Comparison of ENCODE assay signal across 8 cellular contexts in genomic region chr14:69574266-69574953, GRCh38. TPM values are rescaled to one million over a fixed set of nuclear protein-coding genes. Genes with fewer than 3 reads are reported as not detected.
DNase-seq lines count a peak whose midpoint lies in the region; ATAC-seq and TF ChIP-seq lines count a peak whose summit lies in the region.

CCDC177 (minus strand) TSS chr14:69574871; CDS start chr14:69573622, 1,249 bp downstream.

- no peak within 1 kb of the TSS for H2AFZ ChIP-seq in neural progenitor cell (replicated peaks)

- peaks cover 26% of the 10 kb centered on the region for H3K79me2 ChIP-seq in neural progenitor cell (ENCODE audit: low read depth)

- H3K27ac Mint-ChIP-seq in CD14-positive monocyte, result peak within 1 kb of the TSS in 3 of 7 donors; percentile 17 to 73 (median 52)
- no peak within 1 kb of the TSS for H3K27ac Mint-ChIP-seq in activated T-cell treated with anti-CD3 and anti-CD28 coated beads, Interleukin-2, amount 50 U/mL, for 72 hours
- H3K27ac Mint-ChIP-seq in neural progenitor cell, result peak within 1 kb of the TSS; percentile 99

- H3K4me2 ChIP-seq in neural progenitor cell, result peak within 1 kb of the TSS; percentile 94

- 1 to 3% (median 1%) methylated on average over 39 to 52 of the region's 52 CpGs for WGBS in stomach, 5 donors

- peak within 1 kb of the TSS; percentile 37 to 86 for H3K4me3 Mint-ChIP-seq in CD14-positive monocyte
- peak within 1 kb of the TSS; percentile 82 to 99 for H3K4me3 Mint-ChIP-seq in activated T-cell treated with anti-CD3 and anti-CD28 coated beads, Interleukin-2, amount 50 U/mL, for 72 hours
- peak within 1 kb of the TSS; percentile 99 for H3K4me3 Mint-ChIP-seq in neural progenitor cell

- TF ChIP-seq POLR2A in stomach (IDR thresholded peaks at IDR 0.05), result no peak

- H3K4me1 ChIP-seq in NT2/D1 (ENCODE audit: insufficient read depth, insufficient read length) (peaks cover 9% of the 10 kb centered on the region), neural progenitor cell (peaks cover 8% of the 10 kb centered on the region), stomach (peaks cover 34 to 40% (median 36%) of the 10 kb centered on the region in 4 donors)

- H3K36me3 Mint-ChIP-seq in CD14-positive monocyte (peaks cover 0 to 2% of the 10 kb centered on the region in 2 donors), neural progenitor cell (peaks cover 14% of the 10 kb centered on the region)
- H3K36me3 Mint-ChIP-seq in activated T-cell treated with anti-CD3 and anti-CD28 coated beads, Interleukin-2, amount 50 U/mL, for 72 hours (ENCODE audit: insufficient read depth in 2 of 2), result no peaks in the 10 kb centered on the region

- peak within 1 kb of the TSS; percentile 43 for H3K4me3 ChIP-seq in NT2/D1 (ENCODE audit: insufficient read length, low read depth)
- H3K4me3 ChIP-seq in fibroblast of mammary gland (ENCODE audit: control insufficient read depth, low read depth, low read length), result no peak within 1 kb of the TSS
- H3K4me3 ChIP-seq in neural progenitor cell, result peak within 1 kb of the TSS; percentile 65
- peak within 1 kb of the TSS; percentile 21 to 44 (median 32) for H3K4me3 ChIP-seq in stomach

- no peak for TF ChIP-seq EP300 in stomach (IDR thresholded peaks at IDR 0.05)

- H3K9me3 ChIP-seq in NT2/D1 (ENCODE audit: insufficient read depth, low read length), result no peaks in the 10 kb centered on the region; the same call in 1 of the 2 replicates
- H3K9me3 ChIP-seq in neural progenitor cell (ENCODE audit: low read depth), result no peaks in the 10 kb centered on the region
- H3K9me3 ChIP-seq in stomach, result no peaks in the 10 kb centered on the region

- H3K4me1 Mint-ChIP-seq in CD14-positive monocyte (peaks cover 13% of the 10 kb centered on the region), neural progenitor cell (peaks cover 11% of the 10 kb centered on the region)
- H3K4me1 Mint-ChIP-seq in activated T-cell treated with anti-CD3 and anti-CD28 coated beads, Interleukin-2, amount 50 U/mL, for 72 hours (ENCODE audit: low read depth), result peaks cover 12% of the 10 kb centered on the region

- H3F3A ChIP-seq in neural progenitor cell (ENCODE audit: low read depth), result peaks cover 41% of the 10 kb centered on the region

- H3K27me3 ChIP-seq in NT2/D1 (ENCODE audit: insufficient read depth, insufficient read length) (peaks cover 34% of the 10 kb centered on the region), neural progenitor cell (no peaks in the 10 kb centered on the region), stomach (peaks cover 17 to 93% (median 63%) of the 10 kb centered on the region in 3 donors)

- H4K20me1 ChIP-seq in neural progenitor cell (ENCODE audit: low read depth), result no peaks in the 10 kb centered on the region

- peaks cover 0 to 11% (median 5%) of the 10 kb centered on the region in 7 donors for H3K9me3 Mint-ChIP-seq in CD14-positive monocyte
- no peaks in the 10 kb centered on the region for H3K9me3 Mint-ChIP-seq in activated T-cell treated with anti-CD3 and anti-CD28 coated beads, Interleukin-2, amount 50 U/mL, for 72 hours
- H3K9me3 Mint-ChIP-seq in neural progenitor cell, result peaks cover 8% of the 10 kb centered on the region

- peak; percentile 92 for TF ChIP-seq CTCF in CD14-positive monocyte (IDR thresholded peaks at IDR 0.05)
- peak; percentile 97 for TF ChIP-seq CTCF in fibroblast of mammary gland (conservative IDR thresholded peaks at IDR 0.05; ENCODE audit: control insufficient read depth, insufficient read depth, low read depth, low read length)
- peak; percentile 84 for TF ChIP-seq CTCF in neural progenitor cell (IDR thresholded peaks at IDR 0.05)
- TF ChIP-seq CTCF in stomach (IDR thresholded peaks at IDR 0.05), result peak in 5 of 7 experiments; percentile 50 to 83 (median 68)

- H3K27me3 Mint-ChIP-seq in CD14-positive monocyte (ENCODE audit: low read depth in 3 of 3) (peaks cover 72 to 92% (median 81%) of the 10 kb centered on the region in 3 donors), neural progenitor cell (ENCODE audit: insufficient read depth, low read depth) (peaks cover 3% of the 10 kb centered on the region)
- peaks cover 54% of the 10 kb centered on the region for H3K27me3 Mint-ChIP-seq in activated T-cell treated with anti-CD3 and anti-CD28 coated beads, Interleukin-2, amount 50 U/mL, for 72 hours (ENCODE audit: low read depth)

- H3K27ac ChIP-seq in neural progenitor cell (peak within 1 kb of the TSS; percentile 100), stomach (no peak within 1 kb of the TSS)

- H3K36me3 ChIP-seq in NT2/D1 (ENCODE audit: insufficient read depth, insufficient read length, low read length), result no peaks in the 10 kb centered on the region
- peaks cover 15% of the 10 kb centered on the region for H3K36me3 ChIP-seq in neural progenitor cell
- H3K36me3 ChIP-seq in stomach, result no peaks in the 10 kb centered on the region

- ATAC-seq in HG03354 (IDR thresholded peaks at IDR 0.05; ENCODE audit: poor library complexity, severe bottlenecking, unreplicated experiment) (peak; percentile 53), GM18858 (IDR thresholded peaks at IDR 0.05; ENCODE audit: unreplicated experiment) (no peak)
- ATAC-seq in activated T-cell treated with anti-CD3 and anti-CD28 coated beads, Interleukin-2, amount 50 U/mL, for 72 hours (replicated peaks in 1 of 2), result peak; percentile 82 to 86

- intact Hi-C loops in CD14-positive monocyte (cut with micrococcal nuclease) (loop anchor here (5.0 to 10.0 kb wide), 2 partner anchors 42 to 330 kb away; no protein-coding TSS in a partner anchor), stomach (cut with DNase I; ENCODE audit: low total_unique reads) (no loop called here)

- peak within 1 kb of the TSS; percentile 61 for H3K9ac ChIP-seq in NT2/D1 (ENCODE audit: insufficient read length, low read depth)
- peak within 1 kb of the TSS; percentile 73 for H3K9ac ChIP-seq in neural progenitor cell

- peak; percentile 53 for DNase-seq in CD14-positive monocyte (ENCODE audit: low spot score)
- no peak for DNase-seq in NT2/D1 (ENCODE audit: low read depth, low spot score)
- DNase-seq in activated T-cell treated with anti-CD3 and anti-CD28 coated beads, Interleukin-2, amount 50 U/mL, for 72 hours, result peak; percentile 81 to 84
- DNase-seq in fibroblast of mammary gland (ENCODE audit: low read depth), result peak; percentile 52
- peak; percentile 94 for DNase-seq in neural progenitor cell (ENCODE audit: low spot score)
- DNase-seq in stomach, result peak; percentile 71

RNA-seq across cellular contexts. Expression of gene CCDC177, which starts in this region (rescaled TPM):
- not detected for polyA plus RNA-seq in CD14-positive monocyte
- total RNA-seq in activated T-cell treated with anti-CD3 and anti-CD28 coated beads, Interleukin-2, amount 50 U/mL, for 72 hours, result not detected
- total RNA-seq in neural progenitor cell (ENCODE audit: low replicate concordance), result 8.6 and 19.7 TPM in 2 replicates
- under 1 TPM in 1 of 5 donors, not detected in 4; 0.18 TPM for total RNA-seq in stomach
- polyA plus RNA-seq in stomach, result under 1 TPM in 2 of 3 donors, not detected in 1; 0.03 to 0.25 TPM

Comparison
In these comparisons a context has a peak if more than half of its experiments do, and no peak if none do; other contexts are left out.
1. Peak in DNase-seq in CD14-positive monocyte; RNA of the gene not detected or under 1 TPM.
2. Peak in DNase-seq and ATAC-seq in activated T-cell treated with anti-CD3 and anti-CD28 coated beads, Interleukin-2, amount 50 U/mL, for 72 hours; RNA of the gene not detected or under 1 TPM.
3. Peak in DNase-seq and H3K4me3 ChIP-seq in stomach; RNA of the gene not detected or under 1 TPM.